ENCODE assay signal across 14 cellular contexts in genomic region chr3:9192238-9192637, GRCh38.
"Had no signal": no experiment of that assay in that cellular context is flagged by ENCODE, and none has a peak within 500 bp of the region (broad histone marks: within the 10 kb centered on the region; RNA-seq: fewer than 3 reads in every experiment).

No MANE protein-coding gene starts in this region.

- H3K27me3 ChIP-seq: breast epithelium, tibial nerve had no signal

- H3K9me3 Mint-ChIP-seq: activated naive CD4-positive, alpha-beta T cell treated with anti-CD3 and anti-CD28 coated beads, Interleukin-2, amount 50 U/mL, for 72 hours; activated T-cell treated with anti-CD3 and anti-CD28 coated beads, Interleukin-2, amount 50 U/mL, for 24 hours; natural killer cell treated with Interleukin-12 subunit alpha and Interleukin-12 subunit beta and Interleukin-15 and Interleukin-18, amount 100 ng/mL, for 72 hours had no signal

- H3K27ac Mint-ChIP-seq: activated CD8-positive, alpha-beta memory T cell treated with anti-CD3 and anti-CD28 coated beads, Interleukin-2, amount 10 ng/mL, durations not matched to agents 7 days and 5 days; activated T-cell treated with anti-CD3 and anti-CD28 coated beads, Interleukin-2, amount 50 U/mL, for 24 hours; memory B cell; natural killer cell treated with Interleukin-12 subunit alpha and Interleukin-12 subunit beta and Interleukin-15 and Interleukin-18, amount 100 ng/mL, for 72 hours had no signal

- H3K27me3 Mint-ChIP-seq: activated T-cell treated with anti-CD3 and anti-CD28 coated beads, Interleukin-2, amount 50 U/mL, for 24 hours had no signal

- H3K27ac ChIP-seq: breast epithelium, tibial nerve had no signal

- H3K4me3 ChIP-seq: breast epithelium, tibial nerve had no signal

- H3K36me3 Mint-ChIP-seq: activated CD8-positive, alpha-beta memory T cell treated with anti-CD3 and anti-CD28 coated beads, Interleukin-2, amount 10 ng/mL, durations not matched to agents 7 days and 5 days; activated naive CD4-positive, alpha-beta T cell treated with anti-CD3 and anti-CD28 coated beads, Interleukin-2, amount 50 U/mL, for 72 hours; memory B cell; natural killer cell treated with Interleukin-12 subunit alpha and Interleukin-12 subunit beta and Interleukin-15 and Interleukin-18, amount 100 ng/mL, for 72 hours had no signal

- DNase-seq: activated CD4-positive, alpha-beta T cell treated with anti-CD3 and anti-CD28 coated beads for 1 hour; activated CD4-positive, alpha-beta T cell treated with anti-CD3 and anti-CD28 coated beads, Interleukin-2, amount 50 U/mL, for 48 hours; activated CD8-positive, alpha-beta memory T cell treated with anti-CD3 and anti-CD28 coated beads, Interleukin-2, amount 10 ng/mL, durations not matched to agents 7 days and 5 days; activated effector memory CD4-positive, alpha-beta T cell treated with anti-CD3 and anti-CD28 coated beads, Interleukin-2, amount 50 U/mL, for 16 hours; activated T-cell treated with anti-CD3 and anti-CD28 coated beads, Interleukin-2, amount 50 U/mL, for 24 hours; amygdala; dermis blood vessel endothelial cell; erythroblast; occipital lobe had no signal

- H3K4me3 Mint-ChIP-seq: activated CD8-positive, alpha-beta memory T cell treated with anti-CD3 and anti-CD28 coated beads, Interleukin-2, amount 10 ng/mL, durations not matched to agents 7 days and 5 days; activated T-cell treated with anti-CD3 and anti-CD28 coated beads, Interleukin-2, amount 50 U/mL, for 24 hours; memory B cell; natural killer cell treated with Interleukin-12 subunit alpha and Interleukin-12 subunit beta and Interleukin-15 and Interleukin-18, amount 100 ng/mL, for 72 hours had no signal

- H3K4me1 Mint-ChIP-seq: activated CD8-positive, alpha-beta memory T cell treated with anti-CD3 and anti-CD28 coated beads, Interleukin-2, amount 10 ng/mL, durations not matched to agents 7 days and 5 days; memory B cell had no signal

- H3K9me3 ChIP-seq: breast epithelium, tibial nerve had no signal

- H3K4me1 ChIP-seq: breast epithelium, tibial nerve had no signal

- H3K36me3 ChIP-seq: breast epithelium, tibial nerve had no signal
